21 cellular contexts compared by ENCODE assay signal in the genomic region with DNA sequence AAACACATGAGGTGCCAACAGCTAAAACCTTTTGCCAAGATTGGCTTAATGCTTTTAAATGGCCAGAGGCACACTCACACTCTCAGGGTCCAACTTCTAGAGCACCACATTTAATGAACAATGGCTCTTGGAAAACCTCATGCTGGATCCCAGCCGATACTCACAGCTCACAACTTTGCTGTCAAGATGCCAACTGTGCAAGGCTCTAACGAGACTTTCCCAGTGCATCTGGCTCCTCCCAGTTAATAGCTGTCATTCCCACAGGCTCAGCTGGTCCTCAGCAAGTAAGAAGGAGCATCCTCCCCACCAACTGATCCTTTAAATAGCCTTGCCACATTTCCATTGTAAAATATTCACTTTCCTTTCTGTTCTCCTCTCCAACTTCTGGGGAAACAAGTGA. TPM values are rescaled to one million over a fixed set of nuclear protein-coding genes. Genes with fewer than 3 reads are reported as not detected.
DNase-seq lines count a peak whose midpoint lies in the region; ATAC-seq and TF ChIP-seq lines count a peak whose summit lies in the region.
"Had no signal": no experiment of that assay in that cellular context is flagged by ENCODE, and none has a peak within 500 bp of the region (broad histone marks: within the 10 kb centered on the region; RNA-seq: fewer than 3 reads in every experiment).

No MANE protein-coding gene starts in this region.

- peak; percentile 41 for DNase-seq in EL
- peak; percentile 65 for DNase-seq in RPMI7951 (ENCODE audit: low read depth)
- peak; percentile 6 for DNase-seq in fibroblast of villous mesenchyme (ENCODE audit: low read depth)
- DNase-seq in midbrain (lab: John Stamatoyannopoulos, UW), result peak; percentile 40
- no peak for DNase-seq in left lobe of liver (ENCODE audit: low spot score)
- no peak for DNase-seq in NCI-H69 (lab: John Stamatoyannopoulos, UW)
- no peak for DNase-seq in NCI-H2171 treated with DMSO at 0.1 percent for 48 hours (lab: John Stamatoyannopoulos, UW)
- DNase-seq: activated CD4-positive, alpha-beta memory T cell treated with anti-CD3 and anti-CD28 coated beads for 36 hours; activated naive CD4-positive, alpha-beta T cell treated with anti-CD3 and anti-CD28 coated beads, Interleukin-2, amount 50 U/mL, for 16 hours; activated T-cell treated with anti-CD3 and anti-CD28 coated beads, Interleukin-2, amount 50 U/mL, for 24 hours; AML-193; COR-L47; cortex of kidney; NCI-H1048; small intestine; stimulated activated CD4-positive, alpha-beta T cell treated with anti-CD3 and anti-CD28 coated beads, Interleukin-4, amount 100 ng/mL, for 1 hour had no signal

- TF ChIP-seq CTCF in fibroblast of villous mesenchyme (IDR thresholded peaks at IDR 0.05; ENCODE audit: insufficient read depth, low read depth, low read length), result no peak

- H3K4me3 ChIP-seq in fibroblast of villous mesenchyme (ENCODE audit: low read depth, low read length), result no peak overlapping the region
- H3K4me3 ChIP-seq: ascending aorta, lung, vagina had no signal

- ATAC-seq in left lobe of liver, result no peak
- ATAC-seq: HCT116; natural killer cell treated with Interleukin-12 subunit alpha and Interleukin-12 subunit beta and Interleukin-15 and Interleukin-18, amount 100 ng/mL, for 72 hours had no signal

RNA-seq across cellular contexts. Expression of a gene that starts 20.3 kb away (rescaled TPM):
- total RNA-seq in RPMI7951 (2014; rRNA removed; shearing (Covaris generic)), result 2.6 TPM in 2 replicates
- total RNA-seq in fibroblast of villous mesenchyme (under 0.01 TPM in 2 replicates), left lobe of liver (12.8 TPM)

Comparison
In these comparisons a context has a peak if more than half of its experiments do, and no peak if none do; other contexts are left out.
1. DNase-seq: peak in EL (single experiment), RPMI7951 (single experiment), fibroblast of villous mesenchyme (single experiment) and midbrain (single experiment); none in left lobe of liver (single experiment), NCI-H69 (single experiment) and NCI-H2171 treated with DMSO at 0.1 percent for 48 hours (single experiment).